Comparison of ENCODE assay signal across 18 cellular contexts in genomic region chr16:24478401-24478800, GRCh38.
DNase-seq lines count a peak whose midpoint lies in the region; ATAC-seq and TF ChIP-seq lines count a peak whose summit lies in the region.
"Had no signal": no experiment of that assay in that cellular context is flagged by ENCODE, and none has a peak within 500 bp of the region (broad histone marks: within the 10 kb centered on the region; RNA-seq: fewer than 3 reads in every experiment).

No MANE protein-coding gene starts in this region.

- no peak for ATAC-seq in GM21367 (IDR thresholded peaks at IDR 0.05; ENCODE audit: unreplicated experiment)
- ATAC-seq: K562 had no signal

- DNase-seq in COLO668 (lab: John Stamatoyannopoulos, UW; ENCODE audit: unreplicated experiment) (peak; percentile 17), GM12865 (ENCODE audit: low read depth) (peak; percentile 7), NCI-H69 (lab: John Stamatoyannopoulos, UW) (peak; percentile 80), SK-N-DZ (ENCODE audit: low spot score) (peak; percentile 16), NCI-H1048 (lab: John Stamatoyannopoulos, UW) (no peak)
- no peak for DNase-seq in stimulated activated naive CD4-positive, alpha-beta T cell treated with Interleukin-2 at 50 U/mL for 16 hours (lab: John Stamatoyannopoulos, UW)
- DNase-seq: ACHN, H7, HFFc6, MV-4-11, NCI-H1694 treated with DMSO at 0.1 percent for 48 hours, NCI-H2107, NCI-H345, NCI-H526 treated with DMSO at 0.1 percent for 48 hours, Peyer's patch, SW 1271 had no signal

- no peak for TF ChIP-seq CTCF in GM12865 (IDR thresholded peaks at IDR 0.05; ENCODE audit: insufficient read depth, low read depth, low read length, missing control alignments)

- no peak overlapping the region for H3K4me3 ChIP-seq in GM12865 (ENCODE audit: low read depth, low read length)
- H3K4me3 ChIP-seq: K562, Peyer's patch had no signal

Comparison
In these comparisons a context has a peak if more than half of its experiments do, and no peak if none do; other contexts are left out.
1. DNase-seq: peak in COLO668 (single experiment), GM12865 (single experiment), NCI-H69 (single experiment) and SK-N-DZ (single experiment); none in stimulated activated naive CD4-positive, alpha-beta T cell treated with Interleukin-2 at 50 U/mL for 16 hours (single experiment) and NCI-H1048 (single experiment).